In genomic region chr12:108580531-108580930, GRCh38 we compare ENCODE assay signal across 29 cellular contexts. TPM values are rescaled to one million over a fixed set of nuclear protein-coding genes. Genes with fewer than 3 reads are reported as not detected.
A peak's percentile ranks its signal among the peaks of the same experiment; 100 is the strongest.
DNase-seq lines count a peak whose midpoint lies in the region; ATAC-seq and TF ChIP-seq lines count a peak whose summit lies in the region.
"Had no signal": no experiment of that assay in that cellular context is flagged by ENCODE, and none has a peak within 500 bp of the region (broad histone marks: within the 10 kb centered on the region; RNA-seq: fewer than 3 reads in every experiment).

No MANE protein-coding gene starts in this region.

- H3K27me3 Mint-ChIP-seq in osteocyte (ENCODE audit: unreplicated experiment) (no peaks in the 10 kb centered on the region), type B pancreatic cell (no peaks in the 10 kb centered on the region)
- H3K27me3 Mint-ChIP-seq: activated CD4-positive, alpha-beta memory T cell treated with anti-CD3 and anti-CD28 coated beads for 36 hours; stimulated activated naive CD8-positive, alpha-beta T cell treated with anti-CD3 and anti-CD28 coated beads, Interleukin-15, Interleukin-2, amounts not matched to agents 100 ng/mL and 50 ng/mL, for 24 hours had no signal

- H3K4me1 Mint-ChIP-seq in osteocyte (ENCODE audit: unreplicated experiment): peaks cover 55% of the 10 kb centered on the region
- H3K4me1 Mint-ChIP-seq in type B pancreatic cell (ENCODE audit: unreplicated experiment): peaks cover 12% of the 10 kb centered on the region

- H3K4me3 Mint-ChIP-seq in osteocyte (ENCODE audit: unreplicated experiment) (no peak overlapping the region), type B pancreatic cell (no peak overlapping the region)
- H3K4me3 Mint-ChIP-seq: activated CD4-positive, alpha-beta memory T cell treated with anti-CD3 and anti-CD28 coated beads for 36 hours; activated naive CD8-positive, alpha-beta T cell treated with anti-CD3 and anti-CD28 coated beads, Interleukin-2, amount 50 U/mL, for 24 hours; stimulated activated naive CD8-positive, alpha-beta T cell treated with anti-CD3 and anti-CD28 coated beads, Interleukin-15, Interleukin-2, amounts not matched to agents 100 ng/mL and 50 ng/mL, for 24 hours had no signal

- intact Hi-C loops in left ventricle myocardium inferior (cut with micrococcal nuclease): no loop called here
- intact Hi-C loops in aorta (cut with DNase I): no loop called here

- no peaks in the 10 kb centered on the region for H3K36me3 ChIP-seq in left ventricle myocardium inferior
- no peaks in the 10 kb centered on the region for H3K36me3 ChIP-seq in right atrium auricular region
- no peaks in the 10 kb centered on the region for H3K36me3 ChIP-seq in aorta (ENCODE audit: control insufficient read depth in 1 of 2, insufficient read depth in 2 of 2, low read length in 1 of 2)
- H3K36me3 ChIP-seq: cardiac muscle cell, tibial artery had no signal

- H3K4me1 ChIP-seq in left ventricle myocardium inferior: peaks cover 18% of the 10 kb centered on the region
- H3K4me1 ChIP-seq in right atrium auricular region: peaks cover 0 to 20% of the 10 kb centered on the region in 2 donors
- H3K4me1 ChIP-seq in aorta (ENCODE audit: control insufficient read depth in 1 of 2, insufficient read depth in 2 of 2, low read length in 2 of 2): no peaks in the 10 kb centered on the region
- H3K4me1 ChIP-seq: psoas muscle, tibial artery had no signal

- H3K9me3 ChIP-seq in left ventricle myocardium inferior (replicated peaks) (no peaks in the 10 kb centered on the region), right atrium auricular region (no peaks in the 10 kb centered on the region), aorta (ENCODE audit: control insufficient read depth, low read length) (no peaks in the 10 kb centered on the region)
- H3K9me3 ChIP-seq: psoas muscle, tibial artery had no signal

- DNase-seq in left ventricle myocardium inferior: no peak
- DNase-seq in right atrium auricular region (ENCODE audit: low spot score): no peak
- peak; percentile 42 for DNase-seq in hepatic stellate cell (ENCODE audit: low spot score)
- no peak for DNase-seq in osteocyte (ENCODE audit: extremely low spot score, unreplicated experiment)
- DNase-seq in aorta: no peak
- no peak for DNase-seq in type B pancreatic cell (ENCODE audit: extremely low spot score, unreplicated experiment)
- no peak for DNase-seq in NCI-H748 treated with DMSO at 0.1 percent for 48 hours (lab: John Stamatoyannopoulos, UW)
- DNase-seq: activated CD4-positive, alpha-beta memory T cell treated with anti-CD3 and anti-CD28 coated beads for 36 hours; activated CD4-positive, CD25-positive, alpha-beta regulatory T cell; activated effector memory CD4-positive, alpha-beta T cell treated with anti-CD3 and anti-CD28 coated beads, Interleukin-2, amount 50 U/mL, for 16 hours; activated naive CD8-positive, alpha-beta T cell treated with anti-CD3 and anti-CD28 coated beads, Interleukin-2, amount 50 U/mL, for 24 hours; DMS53; dorsolateral prefrontal cortex; foreskin fibroblast; kidney glomerular epithelial cell; NCI-H146; NCI-H524 treated with DMSO at 0.1 percent for 48 hours; psoas muscle; small intestine; stimulated activated CD4-positive, alpha-beta T cell treated with anti-CD3 and anti-CD28 coated beads, Interleukin-4, amount 100 ng/mL, for 1 hour; T-helper 9 cell had no signal

- H3K36me3 Mint-ChIP-seq in osteocyte (ENCODE audit: unreplicated experiment) (no peaks in the 10 kb centered on the region), type B pancreatic cell (no peaks in the 10 kb centered on the region)
- H3K36me3 Mint-ChIP-seq: activated CD4-positive, alpha-beta memory T cell treated with anti-CD3 and anti-CD28 coated beads for 36 hours had no signal

- WGBS in aorta, 2 donors: 75% methylated on average over 3 of the region's 3 CpGs

- H3K9me3 Mint-ChIP-seq in osteocyte (ENCODE audit: unreplicated experiment) (no peaks in the 10 kb centered on the region), type B pancreatic cell (peaks cover 5% of the 10 kb centered on the region)

- H3K27ac ChIP-seq in left ventricle myocardium inferior (replicated peaks): peak overlapping the region; percentile 50
- H3K27ac ChIP-seq in right atrium auricular region: peak overlapping the region in 1 of 2 donors; percentile 11
- no peak overlapping the region for H3K27ac ChIP-seq in aorta (ENCODE audit: low read depth in 1 of 2, low read length in 2 of 2)
- H3K27ac ChIP-seq: cardiac muscle cell, dorsolateral prefrontal cortex, KMS-11, psoas muscle, tibial artery had no signal

- ATAC-seq in aorta (ENCODE audit: low FRiP score) (peak; percentile 30), GM18909 (IDR thresholded peaks at IDR 0.05; ENCODE audit: poor library complexity, unreplicated experiment) (no peak)
- ATAC-seq: activated naive CD8-positive, alpha-beta T cell treated with anti-CD3 and anti-CD28 coated beads, Interleukin-2, amount 50 U/mL, for 24 hours had no signal

- H3K27me3 ChIP-seq in left ventricle myocardium inferior (ENCODE audit: low read depth) (no peaks in the 10 kb centered on the region), right atrium auricular region (no peaks in the 10 kb centered on the region), aorta (ENCODE audit: control insufficient read depth in 1 of 2, insufficient read depth in 2 of 2, low read length in 1 of 2) (no peaks in the 10 kb centered on the region)
- H3K27me3 ChIP-seq: cardiac muscle cell, dorsolateral prefrontal cortex, tibial artery had no signal

- H3K27ac Mint-ChIP-seq in osteocyte (ENCODE audit: unreplicated experiment) (peak overlapping the region; percentile 75), type B pancreatic cell (no peak overlapping the region)
- H3K27ac Mint-ChIP-seq: activated CD4-positive, alpha-beta memory T cell treated with anti-CD3 and anti-CD28 coated beads for 36 hours; activated naive CD8-positive, alpha-beta T cell treated with anti-CD3 and anti-CD28 coated beads, Interleukin-2, amount 50 U/mL, for 24 hours; stimulated activated naive CD8-positive, alpha-beta T cell treated with anti-CD3 and anti-CD28 coated beads, Interleukin-15, Interleukin-2, amounts not matched to agents 100 ng/mL and 50 ng/mL, for 24 hours had no signal

- H3K4me3 ChIP-seq in left ventricle myocardium inferior (no peak overlapping the region), right atrium auricular region (no peak overlapping the region), aorta (ENCODE audit: low read length in 2 of 2) (no peak overlapping the region)
- H3K4me3 ChIP-seq: cardiac muscle cell, dorsolateral prefrontal cortex, psoas muscle, tibial artery had no signal

- no peak for TF ChIP-seq CTCF in left ventricle myocardium inferior (IDR thresholded peaks at IDR 0.05; ENCODE audit: borderline replicate concordance)
- TF ChIP-seq CTCF in right atrium auricular region (IDR thresholded peaks at IDR 0.05): no peak
- no peak for TF ChIP-seq CTCF in osteocyte (IDR thresholded peaks at IDR 0.05)
- TF ChIP-seq CTCF in type B pancreatic cell (conservative IDR thresholded peaks at IDR 0.05): no peak

RNA-seq across cellular contexts. Expression of gene TMEM119, which starts 17.4 kb away (rescaled TPM):
- total RNA-seq in left ventricle myocardium inferior (1.3 TPM), right atrium auricular region (1 to 10 TPM; 1.8 to 5.5 TPM), osteocyte (54.0 and 58.8 TPM in 2 replicates), aorta (10 to 100 TPM; 14.7 to 21.1 TPM), type B pancreatic cell (ENCODE audit: low replicate concordance) (0.33 and 27.2 TPM in 2 replicates)
- 1 to 10 TPM in 1 of 2 donors, under 1 TPM in 1; 0.26 to 1.4 TPM for polyA plus RNA-seq in aorta
- total RNA-seq: endothelial cell of umbilical vein, HT-29 had no signal
- polyA plus RNA-seq: endothelial cell of umbilical vein, neural cell had no signal

RNA-seq across cellular contexts. Expression of gene ISCU, which starts 18.1 kb away (rescaled TPM):
- 560 TPM for total RNA-seq in left ventricle myocardium inferior
- total RNA-seq in right atrium auricular region: 100 to 1,000 TPM; 421 to 433 TPM
- total RNA-seq in osteocyte: 93.9 and 103 TPM in 2 replicates
- 100 to 1,000 TPM; 129 to 144 TPM for total RNA-seq in aorta
- 100 to 1,000 TPM; 261 to 297 TPM for polyA plus RNA-seq in aorta
- 78.9 and 106 TPM in 2 replicates for total RNA-seq in type B pancreatic cell (ENCODE audit: low replicate concordance)

RNA-seq across cellular contexts. Expression of gene SART3, which starts 19.6 kb away (rescaled TPM):
- 24.9 TPM for total RNA-seq in left ventricle myocardium inferior
- total RNA-seq in right atrium auricular region: 10 to 100 TPM; 33.4 to 44.4 TPM
- total RNA-seq in osteocyte: 47.2 and 47.5 TPM in 2 replicates
- total RNA-seq in aorta: 10 to 100 TPM; 49.3 to 51.3 TPM
- polyA plus RNA-seq in aorta: 10 to 100 TPM; 11.5 to 20.6 TPM
- total RNA-seq in type B pancreatic cell (ENCODE audit: low replicate concordance): 48.5 and 72.6 TPM in 2 replicates

RNA-seq across cellular contexts. Expression of gene SELPLG, which starts 53.2 kb away (rescaled TPM):
- total RNA-seq in left ventricle myocardium inferior (3.4 TPM), right atrium auricular region (1 to 10 TPM; 3.7 to 7.7 TPM), osteocyte (0.59 and 0.78 TPM in 2 replicates), aorta (10 to 100 TPM in 1 of 2 donors, 1 to 10 TPM in 1; 8.1 to 13.0 TPM), type B pancreatic cell (ENCODE audit: low replicate concordance) (0.31 and 0.48 TPM in 2 replicates)
- 1 to 10 TPM in 1 of 2 donors, under 1 TPM in 1; 0.87 to 5.4 TPM for polyA plus RNA-seq in aorta
- total RNA-seq: HT-29 had no signal
